8 cellular contexts compared by ENCODE assay signal in the genomic region with DNA sequence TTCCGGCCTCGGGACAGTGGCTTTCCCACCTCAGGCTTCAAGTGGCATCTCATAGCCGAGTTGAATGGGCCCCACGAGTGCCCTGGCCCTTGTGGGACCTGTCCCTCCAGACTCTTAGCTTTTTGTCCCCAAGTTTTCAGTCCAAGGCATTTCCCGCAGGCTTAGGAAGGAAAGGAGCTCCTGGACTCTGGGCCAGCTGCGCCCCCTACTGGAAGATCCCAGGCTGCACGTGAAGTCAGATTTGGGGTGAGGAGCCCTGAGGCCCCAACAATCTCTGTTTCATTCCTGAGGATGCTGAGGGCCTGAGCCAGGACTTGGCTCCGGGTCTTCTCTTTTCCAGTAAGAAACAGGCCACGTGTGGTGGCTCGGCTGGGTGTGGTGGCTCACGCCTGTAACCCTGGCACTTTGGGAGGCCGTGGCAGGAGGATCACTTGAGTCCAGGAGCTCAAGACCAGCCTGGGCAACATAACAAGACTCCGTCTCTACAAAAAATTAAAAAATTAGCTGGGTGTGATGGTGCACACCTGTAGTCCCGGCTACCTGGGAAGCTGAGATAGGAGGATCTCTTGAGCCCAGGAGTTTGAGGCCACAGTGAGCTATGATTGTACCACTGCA.
DNase-seq lines count a peak whose midpoint lies in the region; ATAC-seq and TF ChIP-seq lines count a peak whose summit lies in the region.

No MANE protein-coding gene starts in this region.

- H3K27ac ChIP-seq in transverse colon = peak overlapping the region; percentile 19 to 74 (median 60)

- intact Hi-C loops in transverse colon (cut with DNase I; ENCODE audit: low total_unique reads) = loop anchor here (2.0 kb wide), 1 partner anchor 102 kb away; no protein-coding TSS in a partner anchor

- no peaks in the 10 kb centered on the region for H3K9me3 ChIP-seq in transverse colon

- in situ Hi-C loops in G401 (cut with HindIII; ENCODE audit: low sequenced_read_pairs) (loop anchor here (10.0 kb wide), 1 partner anchor 112 kb away; no protein-coding TSS in a partner anchor), transverse colon (cut with MboI; ENCODE audit: low pct_ligation_motif_present in 1 of 4, low pct_unique_long_range_greater_than_20kb in 1 of 4, low sequenced_read_pairs in 3 of 4) (loop anchor here in 3 of 4 donors (5.0 to 10.0 kb wide), 2 partner anchors 102 to 105 kb away; no protein-coding TSS in a partner anchor)

- no peak overlapping the region for H3K4me3 ChIP-seq in transverse colon

- no peak overlapping the region for H3K4me3 Mint-ChIP-seq in nephron progenitor cell

- no peak for TF ChIP-seq POLR2A in transverse colon (IDR thresholded peaks at IDR 0.05)
- no peak for TF ChIP-seq POLR2A in GM18505 (IDR thresholded peaks at IDR 0.05; ENCODE audit: borderline replicate concordance, extremely low read depth, insufficient read depth, insufficient read length)

- peak; percentile 44 for DNase-seq in A172 (ENCODE audit: low spot score)
- DNase-seq in G401 (ENCODE audit: low spot score) = peak; percentile 83
- peak; percentile 27 for DNase-seq in NCI-H1694 (lab: John Stamatoyannopoulos, UW)
- DNase-seq in activated CD4-positive, alpha-beta T cell treated with anti-CD3 and anti-CD28 coated beads, Interleukin-2, amount 50 U/mL, for 48 hours = peak; percentile 67 to 69
- DNase-seq in fibroblast of gingiva (ENCODE audit: low read depth) = peak; percentile 57
- peak; percentile 81 for DNase-seq in nephron progenitor cell
- DNase-seq in transverse colon = peak; percentile 77

- H3K27me3 ChIP-seq in transverse colon = no peaks in the 10 kb centered on the region

- no peak for TF ChIP-seq EP300 in transverse colon (IDR thresholded peaks at IDR 0.05; ENCODE audit: low read depth)

- ATAC-seq in GM18505 (IDR thresholded peaks at IDR 0.05; ENCODE audit: unreplicated experiment) = no peak

- H3K9me3 Mint-ChIP-seq in nephron progenitor cell = no peaks in the 10 kb centered on the region

- H3K4me1 ChIP-seq in transverse colon = peaks cover 11 to 28% (median 27%) of the 10 kb centered on the region in 4 donors

- H3K27ac Mint-ChIP-seq in nephron progenitor cell = no peak overlapping the region

- WGBS in transverse colon (ENCODE audit: low coverage in 1 of 2), 2 donors = 55 to 100% methylated on average over 2 to 14 of the region's 14 CpGs

- TF ChIP-seq CTCF in nephron progenitor cell (IDR thresholded peaks at IDR 0.05) (peak; percentile 92), transverse colon (IDR thresholded peaks at IDR 0.05) (peak; percentile 89 to 96 (median 92))

- peaks cover 5% of the 10 kb centered on the region for H3K36me3 Mint-ChIP-seq in nephron progenitor cell (ENCODE audit: low read depth)

- H3K4me1 Mint-ChIP-seq in nephron progenitor cell = peaks cover 47% of the 10 kb centered on the region

- peaks cover 3% of the 10 kb centered on the region for H3K27me3 Mint-ChIP-seq in nephron progenitor cell (ENCODE audit: low read depth, poor library complexity)

- peaks cover 0 to 9% (median 2%) of the 10 kb centered on the region in 4 donors for H3K36me3 ChIP-seq in transverse colon

Comparison
In these comparisons a context has a peak if more than half of its experiments do, and no peak if none do; other contexts are left out.
1. DNase-seq: peak in every context shown above with its lines; median percentile 83 in G401; 81 in nephron progenitor cell; 77 in transverse colon; 68 in activated CD4-positive, alpha-beta T cell treated with anti-CD3 and anti-CD28 coated beads, Interleukin-2, amount 50 U/mL, for 48 hours; 57 in fibroblast of gingiva; 44 in A172; 27 in NCI-H1694.